20 cellular contexts compared by ENCODE assay signal in the genomic region with DNA sequence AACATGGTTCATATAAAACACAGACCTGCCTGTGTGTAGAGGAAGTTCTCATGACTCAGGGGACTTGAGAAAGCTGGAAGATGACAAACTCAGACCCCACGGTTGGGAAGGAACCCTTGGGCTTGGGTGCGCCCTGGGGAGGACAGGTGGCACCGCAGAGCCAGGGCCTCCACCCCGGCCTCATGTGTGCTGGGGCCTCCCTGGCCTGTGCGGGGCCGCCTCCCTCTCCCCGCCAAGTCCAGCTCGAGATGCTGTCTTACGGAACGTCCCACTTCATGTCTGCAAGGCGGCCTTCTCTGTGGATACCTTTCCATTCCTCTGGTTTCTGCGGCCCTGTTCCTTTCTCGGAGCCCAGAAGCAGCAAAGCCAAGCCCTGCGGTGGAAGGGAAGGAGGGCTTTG.
DNase-seq lines count a peak whose midpoint lies in the region; ATAC-seq and TF ChIP-seq lines count a peak whose summit lies in the region.
"Had no signal": no experiment of that assay in that cellular context is flagged by ENCODE, and none has a peak within 500 bp of the region (broad histone marks: within the 10 kb centered on the region; RNA-seq: fewer than 3 reads in every experiment).

No MANE protein-coding gene starts in this region.

- H3K4me3 Mint-ChIP-seq in T-helper 17 cell = no peak overlapping the region
- H3K4me3 Mint-ChIP-seq: activated CD8-positive, alpha-beta T cell treated with anti-CD3 and anti-CD28 coated beads for 36 hours; CD4-positive, alpha-beta memory T cell; naive thymus-derived CD4-positive, alpha-beta T cell had no signal

- TF ChIP-seq CTCF in right lobe of liver (IDR thresholded peaks at IDR 0.05) (no peak), thoracic aorta (IDR thresholded peaks at IDR 0.05) (no peak), body of pancreas (IDR thresholded peaks at IDR 0.05) (no peak)

- no peaks in the 10 kb centered on the region for H3K27me3 ChIP-seq in right lobe of liver
- no peaks in the 10 kb centered on the region for H3K27me3 ChIP-seq in thoracic aorta (replicated peaks; ENCODE audit: insufficient read depth)
- no peaks in the 10 kb centered on the region for H3K27me3 ChIP-seq in body of pancreas
- H3K27me3 ChIP-seq: Peyer's patch had no signal

- H3K36me3 Mint-ChIP-seq in T-helper 17 cell (ENCODE audit: low read depth) = no peaks in the 10 kb centered on the region

- H3K36me3 ChIP-seq in right lobe of liver (no peaks in the 10 kb centered on the region), thoracic aorta (no peaks in the 10 kb centered on the region), body of pancreas (replicated peaks in 1 of 2; ENCODE audit: insufficient read depth in 1 of 2, low read depth in 2 of 2) (no peaks in the 10 kb centered on the region)
- H3K36me3 ChIP-seq: Peyer's patch, prostate gland had no signal

- DNase-seq in DMS 273 (lab: John Stamatoyannopoulos, UW; ENCODE audit: unreplicated experiment) (peak; percentile 57), DMS 273 treated with DMSO at 0.1 percent for 48 hours (lab: John Stamatoyannopoulos, UW) (no peak), T-helper 17 cell (no peak), right lobe of liver (no peak), thoracic aorta (ENCODE audit: low spot score) (no peak), AG20443 (ENCODE audit: low spot score) (no peak), body of pancreas (no peak)
- DNase-seq in activated CD4-positive, CD25-positive, alpha-beta regulatory T cell treated with anti-CD3 and anti-CD28 coated beads, Interleukin-2, amount 50 U/mL, for 72 hours = no peak
- DNase-seq: activated CD8-positive, alpha-beta T cell treated with anti-CD3 and anti-CD28 coated beads for 36 hours; CD4-positive, alpha-beta memory T cell; IMR-90; naive thymus-derived CD4-positive, alpha-beta T cell; NCI-H1092; NCI-H2171; Peyer's patch had no signal

- no peak overlapping the region for H3K4me3 ChIP-seq in right lobe of liver
- H3K4me3 ChIP-seq in thoracic aorta = no peak overlapping the region
- no peak overlapping the region for H3K4me3 ChIP-seq in body of pancreas
- H3K4me3 ChIP-seq: lung, Peyer's patch, prostate gland had no signal

- H3K9me3 ChIP-seq in T-helper 17 cell (ENCODE audit: control insufficient read depth, low read length, poor library complexity, severe bottlenecking) (no peaks in the 10 kb centered on the region), right lobe of liver (no peaks in the 10 kb centered on the region), thoracic aorta (no peaks in the 10 kb centered on the region), body of pancreas (no peaks in the 10 kb centered on the region)
- H3K9me3 ChIP-seq: Peyer's patch, prostate gland had no signal

- intact Hi-C loops in right lobe of liver (cut with DNase I) (no loop called here), body of pancreas (cut with DNase I) (no loop called here)

- 76% methylated on average over 3 of the region's 14 CpGs for WGBS in right lobe of liver (ENCODE audit: insufficient coverage, low coverage, low lambda C conversion rate, missing lambda C conversion rate)
- 94 to 96% methylated on average over 14 of the region's 14 CpGs for WGBS in body of pancreas, 2 donors

- no peak for TF ChIP-seq POLR2A in right lobe of liver (IDR thresholded peaks at IDR 0.05)
- no peak for TF ChIP-seq POLR2A in body of pancreas (IDR thresholded peaks at IDR 0.05)

- H3K4me1 Mint-ChIP-seq in T-helper 17 cell = peaks cover 11% of the 10 kb centered on the region

- peak overlapping the region; percentile 78 to 95 (median 88) for H3K27ac ChIP-seq in right lobe of liver
- H3K27ac ChIP-seq in thoracic aorta = peak overlapping the region; percentile 53 to 75
- H3K27ac ChIP-seq in body of pancreas = no peak overlapping the region
- H3K27ac ChIP-seq: 22Rv1 had no signal

- no peak for ATAC-seq in T-helper 17 cell
- no peak for ATAC-seq in right lobe of liver
- no peak for ATAC-seq in thoracic aorta (ENCODE audit: insufficient number of reproducible peaks, low FRiP score, low read depth)
- ATAC-seq in body of pancreas = no peak
- ATAC-seq: activated CD8-positive, alpha-beta T cell treated with anti-CD3 and anti-CD28 coated beads for 36 hours; HCT116 had no signal

- H3K4me1 ChIP-seq in right lobe of liver (peaks cover 0 to 27% (median 8%) of the 10 kb centered on the region in 4 donors), thoracic aorta (ENCODE audit: control insufficient read depth in 1 of 2, low read depth in 2 of 2) (peaks cover 0 to 14% of the 10 kb centered on the region in 2 donors), body of pancreas (no peaks in the 10 kb centered on the region)
- H3K4me1 ChIP-seq: prostate gland had no signal

- no peaks in the 10 kb centered on the region for H3K27me3 Mint-ChIP-seq in T-helper 17 cell
- H3K27me3 Mint-ChIP-seq: activated CD8-positive, alpha-beta T cell treated with anti-CD3 and anti-CD28 coated beads for 36 hours; CD4-positive, alpha-beta memory T cell; naive thymus-derived CD4-positive, alpha-beta T cell had no signal

- H3K27ac Mint-ChIP-seq in T-helper 17 cell = peak overlapping the region; percentile 41
- H3K27ac Mint-ChIP-seq: activated T-helper 2 cell treated with anti-CD3 and anti-CD28 coated beads, Interferon-gamma antibody, Interleukin-2, Interleukin-4, amounts not matched to agents 10 μg/mL and 5 μg/mL and 100 μg/mL, durations not matched to agents 14 hours and 24 hours and 36 hours; CD4-positive, alpha-beta memory T cell had no signal

Comparison
In these comparisons a context has a peak if more than half of its experiments do, and no peak if none do; other contexts are left out.
1. H3K27ac ChIP-seq: peak in right lobe of liver (3 of 3) and thoracic aorta (2 of 2); none in body of pancreas (0 of 4).